In genomic region chrX:10922158-10922557, GRCh38 we compare ENCODE assay signal across 14 cellular contexts.
DNase-seq lines count a peak whose midpoint lies in the region; ATAC-seq and TF ChIP-seq lines count a peak whose summit lies in the region.
"Had no signal": no experiment of that assay in that cellular context is flagged by ENCODE, and none has a peak within 500 bp of the region (broad histone marks: within the 10 kb centered on the region; RNA-seq: fewer than 3 reads in every experiment).

No MANE protein-coding gene starts in this region.

- ATAC-seq in GM21423 (IDR thresholded peaks at IDR 0.05; ENCODE audit: unreplicated experiment) = no peak
- ATAC-seq: CD8-positive, alpha-beta T cell had no signal

- DNase-seq in ACHN = peak; percentile 70
- DNase-seq in HS-5 (ENCODE audit: low read depth) = peak; percentile 74
- peak; percentile 53 for DNase-seq in astrocyte of the cerebellum (ENCODE audit: low read depth)
- peak; percentile 7 for DNase-seq in iPS-NIHi11 (ENCODE audit: low spot score)
- DNase-seq in GDM1 (lab: John Stamatoyannopoulos, UW) = no peak
- DNase-seq in GM20000 (ENCODE audit: low spot score) = no peak
- DNase-seq in GOT3 (lab: John Stamatoyannopoulos, UW) = no peak
- DNase-seq: amygdala; CD8-positive, alpha-beta T cell; head of caudate nucleus; naive B cell; NCI-H187; stomach had no signal

- TF ChIP-seq CTCF in astrocyte of the cerebellum (IDR thresholded peaks at IDR 0.05; ENCODE audit: low read depth, low read length, missing control alignments) (no peak), GM20000 (IDR thresholded peaks at IDR 0.05; ENCODE audit: extremely low read depth, missing control alignments) (no peak)

- in situ Hi-C loops in ACHN (cut with HindIII; ENCODE audit: low pct_ligation_motif_present, low pct_unique_long_range_greater_than_20kb, low sequenced_read_pairs) (no loop called here), astrocyte of the cerebellum (cut with HindIII; ENCODE audit: low sequenced_read_pairs) (no loop called here)

- no peak overlapping the region for H3K4me3 ChIP-seq in astrocyte of the cerebellum (ENCODE audit: low read depth, low read length)
- H3K4me3 ChIP-seq: stomach had no signal

Comparison
In these comparisons a context has a peak if more than half of its experiments do, and no peak if none do; other contexts are left out.
1. DNase-seq: peak in ACHN (single experiment), HS-5 (single experiment), astrocyte of the cerebellum (single experiment) and iPS-NIHi11 (single experiment); none in GDM1 (single experiment), GM20000 (single experiment) and GOT3 (single experiment).